ENCODE assay signal across 8 cellular contexts in the genomic region with DNA sequence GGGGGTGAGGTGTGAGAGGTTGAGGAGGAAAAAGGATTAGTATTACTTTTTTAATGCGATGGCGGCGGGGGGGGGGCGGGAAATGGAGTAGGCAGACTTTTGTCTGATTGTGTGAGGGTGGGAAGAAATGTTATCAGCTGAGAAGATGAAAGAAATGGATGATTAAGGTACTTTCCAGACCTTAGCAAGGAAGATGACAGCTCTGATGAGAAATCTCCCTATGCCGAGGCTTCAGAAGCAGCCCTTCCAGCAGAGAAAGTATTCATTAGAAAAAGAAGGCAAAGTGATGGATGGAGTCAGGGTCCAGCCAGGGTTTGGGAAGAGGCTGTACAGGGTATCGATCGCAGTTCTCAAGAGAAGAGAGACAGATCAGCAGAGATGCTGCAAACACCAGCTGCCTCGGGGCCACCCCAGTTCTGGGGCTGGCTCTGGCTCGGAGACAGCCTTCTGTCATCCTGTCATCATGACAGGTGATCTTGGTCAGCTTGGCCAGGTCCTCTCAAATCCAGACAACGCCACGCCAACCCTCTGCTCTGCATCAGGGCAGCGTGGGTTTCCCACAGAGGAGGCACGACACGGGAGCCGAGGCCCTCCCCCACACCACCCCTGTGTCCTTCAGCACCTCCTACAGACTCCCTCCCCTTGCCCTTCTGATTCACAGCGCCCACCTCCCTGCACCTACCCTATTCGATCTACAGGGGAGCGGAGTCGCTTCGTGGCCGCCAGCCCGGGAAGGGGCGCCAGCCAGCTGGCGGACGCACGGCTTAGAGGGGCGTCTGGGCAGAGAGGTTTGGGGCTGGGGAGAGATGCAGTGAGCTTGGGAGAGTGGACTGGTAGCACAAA. TPM values are rescaled to one million over a fixed set of nuclear protein-coding genes. Genes with fewer than 3 reads are reported as not detected.
A peak's percentile ranks its signal among the peaks of the same experiment; 100 is the strongest.
DNase-seq lines count a peak whose midpoint lies in the region; ATAC-seq and TF ChIP-seq lines count a peak whose summit lies in the region.

No MANE protein-coding gene starts in this region.

- H3K4me3 ChIP-seq in PC-3 (ENCODE audit: low read length) (peak overlapping the region; percentile 76), adipocyte (ENCODE audit: low read length) (peak overlapping the region; percentile 85), gastrocnemius medialis (peak overlapping the region; percentile 53 to 79 (median 62))

- intact Hi-C loops in PC-3 (cut with micrococcal nuclease) (loop anchor here (5.0 kb wide), 1 partner anchor 56 kb away; a partner anchor contains a TSS), gastrocnemius medialis (cut with DNase I; ENCODE audit: low total_unique reads) (no loop called here)

- POLR2A ChIA-PET in PC-3 (lab: Charles Lee; ENCODE audit: unreplicated experiment), result interaction anchor here (0.5 kb wide), 1 partner anchor 21 kb away, joined by 3 read pairs; no protein-coding TSS in a partner anchor

- H3K27ac ChIP-seq in PC-3 (ENCODE audit: low read length), result no peak overlapping the region
- H3K27ac ChIP-seq in gastrocnemius medialis, result peak overlapping the region; percentile 74 to 100 (median 97)

- H3K27me3 ChIP-seq in PC-3 (ENCODE audit: low read length) (peaks cover 12% of the 10 kb centered on the region), adipocyte (replicated peaks; ENCODE audit: control insufficient read depth, insufficient read depth, low read length) (no peaks in the 10 kb centered on the region), gastrocnemius medialis (no peaks in the 10 kb centered on the region)

- no peak overlapping the region for H3K9ac ChIP-seq in PC-3 (ENCODE audit: low read length)
- peak overlapping the region; percentile 81 for H3K9ac ChIP-seq in adipocyte (ENCODE audit: low read length)

- H3K4me1 ChIP-seq in PC-3 (ENCODE audit: insufficient read depth, low read length) (peaks cover 17% of the 10 kb centered on the region), adipocyte (ENCODE audit: control insufficient read depth, insufficient read depth, low read length) (peaks cover 15% of the 10 kb centered on the region), gastrocnemius medialis (peaks cover 47 to 54% of the 10 kb centered on the region in 2 donors)

- TF ChIP-seq CTCF in PC-3 (conservative IDR thresholded peaks at IDR 0.05; ENCODE audit: low read depth, low read length) (no peak), gastrocnemius medialis (IDR thresholded peaks at IDR 0.05 in 4 of 5, conservative IDR thresholded peaks at IDR 0.05 in 1 of 5) (no peak)

- TF ChIP-seq POLR2A in gastrocnemius medialis (IDR thresholded peaks at IDR 0.05), result no peak

- peak overlapping the region; percentile 98 for H3K4me2 ChIP-seq in PC-3 (ENCODE audit: low read length)

- no peaks in the 10 kb centered on the region for H3F3A ChIP-seq in PC-3 (ENCODE audit: low read length, unreplicated experiment)

- in situ Hi-C loops in gastrocnemius medialis (cut with MboI; ENCODE audit: low sequenced_read_pairs in 4 of 4), result no loop called here

- no peaks in the 10 kb centered on the region for H4K20me1 ChIP-seq in PC-3 (ENCODE audit: low read length)

- ATAC-seq in HG03039 (IDR thresholded peaks at IDR 0.05; ENCODE audit: unreplicated experiment), result peak; percentile 8
- ATAC-seq in PC-3, result peak; percentile 38
- ATAC-seq in gastrocnemius medialis, result peak; percentile 42 to 45

- CTCF ChIA-PET in PC-3 (lab: Charles Lee), result interaction anchor here (0.5 to 0.9 kb wide), 3 partner anchors 47 to 257 kb away, joined by 3 to 7 read pairs (median 6); a partner anchor contains a TSS

- DNase-seq in activated effector memory CD4-positive, alpha-beta T cell treated with anti-CD3 and anti-CD28 coated beads, Interleukin-2, amount 50 U/mL, for 16 hours, result peak; percentile 79
- DNase-seq in activated effector memory CD4-positive, alpha-beta T cell treated with Interleukin-2 at 50 U/mL for 16 hours, result no peak
- DNase-seq in PC-3, result no peak
- DNase-seq in adipocyte (ENCODE audit: low read depth), result no peak
- DNase-seq in hypothalamus (lab: John Stamatoyannopoulos, UW), result peak in 28 of 51 donors; percentile 27 to 83 (median 62)
- DNase-seq in gastrocnemius medialis, result peak; percentile 34 to 67
- DNase-seq in HK-2 (ENCODE audit: unreplicated experiment), result no peak

- no peaks in the 10 kb centered on the region for H3K9me2 ChIP-seq in PC-3 (replicated peaks; ENCODE audit: low read length)

- H3K36me3 ChIP-seq in PC-3 (ENCODE audit: low read depth, low read length) (no peaks in the 10 kb centered on the region), adipocyte (ENCODE audit: control insufficient read depth, insufficient read depth, low read length, severe bottlenecking) (peaks cover 55% of the 10 kb centered on the region), gastrocnemius medialis (peaks cover 0 to 21% of the 10 kb centered on the region in 2 donors)

- no peaks in the 10 kb centered on the region for H3K9me3 ChIP-seq in PC-3 (ENCODE audit: low read length)
- H3K9me3 ChIP-seq in adipocyte (ENCODE audit: control insufficient read depth, low read length), result no peaks in the 10 kb centered on the region
- H3K9me3 ChIP-seq in gastrocnemius medialis, result no peaks in the 10 kb centered on the region

- H3K79me2 ChIP-seq in PC-3 (ENCODE audit: low read length), result peaks cover 12% of the 10 kb centered on the region; the same call in 1 of the 2 replicates

- peak overlapping the region; percentile 98 for H2AFZ ChIP-seq in PC-3 (ENCODE audit: low read length)

- BruUV-seq in PC-3 (replicated peaks; lab: Mats Ljungman, UMichigan), result no TSS peak

RNA-seq across cellular contexts. Expression of a gene that starts 0.7 kb away (rescaled TPM):
- 9.2 and 9.4 TPM in 2 replicates for total RNA-seq in PC-3 (2014; rRNA removed)
- 10 to 100 TPM in 1 of 4 donors, 1 to 10 TPM in 3; 2.1 to 12.1 (median 6.5) TPM for total RNA-seq in gastrocnemius medialis

RNA-seq across cellular contexts. Expression of a gene that starts 10.9 kb away (rescaled TPM):
- 2.7 and 4.2 TPM in 2 replicates for total RNA-seq in PC-3 (2014; rRNA removed)
- 1 to 10 TPM; 3.1 to 8.0 (median 3.9) TPM for total RNA-seq in gastrocnemius medialis

RNA-seq across cellular contexts. Expression of a gene that starts 16.7 kb away (rescaled TPM):
- total RNA-seq in PC-3 (2014; rRNA removed) (not detected in 2 replicates), gastrocnemius medialis (100 to 1,000 TPM in 1 of 4 donors, 10 to 100 TPM in 3; 15.7 to 127 (median 83.7) TPM)

RNA-seq across cellular contexts. Expression of a gene that starts 26.5 kb away (rescaled TPM):
- total RNA-seq in PC-3 (2014; rRNA removed) (2.7 and 2.8 TPM in 2 replicates), gastrocnemius medialis (10 to 100 TPM in 3 of 4 donors, 1 to 10 TPM in 1; 8.6 to 20.9 (median 15.1) TPM)

RNA-seq across cellular contexts. Expression of a gene that starts 56.7 kb away (rescaled TPM):
- 0.07 and 1.3 TPM in 2 replicates for total RNA-seq in PC-3 (2014; rRNA removed)
- not detected for total RNA-seq in gastrocnemius medialis

Comparison
In these comparisons a context has a peak if more than half of its experiments do, and no peak if none do; other contexts are left out.
1. DNase-seq: peak in activated effector memory CD4-positive, alpha-beta T cell treated with anti-CD3 and anti-CD28 coated beads, Interleukin-2, amount 50 U/mL, for 16 hours (single experiment), hypothalamus (28 of 51) and gastrocnemius medialis (2 of 2); none in activated effector memory CD4-positive, alpha-beta T cell treated with Interleukin-2 at 50 U/mL for 16 hours (single experiment), PC-3 (single experiment), adipocyte (single experiment) and HK-2 (single experiment).
2. RNA of a gene that starts 16.7 kb away (total RNA-seq): 15.7 to 127 TPM in gastrocnemius medialis; not detected in PC-3; every median in the first group is over 10 times any median in the second.
3. Peak in every context shown above with its lines, with median percentiles within 50 percentile points of each other: ATAC-seq and H3K4me3 ChIP-seq.